ENCODE assay signal across 14 cellular contexts in the genomic region with DNA sequence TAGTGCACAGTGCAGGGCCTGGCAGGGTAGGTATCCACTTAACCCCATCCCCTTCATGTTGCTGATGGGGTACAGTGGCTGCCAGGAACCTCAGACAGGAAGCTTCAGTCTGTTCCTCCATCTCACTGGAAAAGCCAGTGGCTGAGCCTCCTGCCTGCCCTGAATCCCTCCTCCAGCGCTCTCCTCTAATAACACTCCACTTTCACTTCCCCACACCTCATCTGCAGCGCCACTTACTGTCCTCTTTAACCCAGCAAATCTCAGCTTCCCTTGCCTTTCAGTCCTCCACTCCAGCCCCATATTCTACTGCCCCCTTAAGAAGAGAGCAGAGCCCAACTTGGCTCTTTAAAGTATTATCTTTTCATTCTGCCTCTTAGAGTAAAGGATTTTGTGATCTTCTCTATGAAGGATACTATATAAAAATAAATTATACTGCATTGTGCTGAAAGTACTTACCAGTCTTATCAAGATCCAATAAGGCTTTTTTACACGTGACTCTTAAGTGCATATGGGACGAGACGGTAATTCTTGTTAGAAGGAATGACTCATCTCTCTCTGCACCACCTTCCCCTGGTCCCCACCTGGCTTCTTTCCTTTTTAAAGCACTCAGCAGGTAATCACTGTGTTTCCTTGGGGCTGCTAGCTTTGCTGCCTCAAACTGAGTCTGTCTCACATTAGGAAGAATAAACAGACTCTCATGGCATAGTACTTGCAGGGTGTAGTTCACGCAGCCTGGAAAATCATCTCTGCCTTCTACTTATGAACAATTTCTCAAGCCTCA.
A peak's percentile ranks its signal among the peaks of the same experiment; 100 is the strongest.
DNase-seq lines count a peak whose midpoint lies in the region; ATAC-seq and TF ChIP-seq lines count a peak whose summit lies in the region.
"Had no signal": no experiment of that assay in that cellular context is flagged by ENCODE, and none has a peak within 500 bp of the region (broad histone marks: within the 10 kb centered on the region; RNA-seq: fewer than 3 reads in every experiment).

No MANE protein-coding gene starts in this region.

- H3K9me3 ChIP-seq in Caco-2 (no peaks in the 10 kb centered on the region), HUES48 (ENCODE audit: control insufficient read depth, insufficient read depth, low read length) (no peaks in the 10 kb centered on the region), osteoblast (ENCODE audit: low read depth, low read length) (no peaks in the 10 kb centered on the region)
- H3K9me3 ChIP-seq: adrenal gland, heart right ventricle, uterus had no signal

- ATAC-seq in omental fat pad (ENCODE audit: low FRiP score), result no peak
- ATAC-seq: T-helper 17 cell had no signal

- no peaks in the 10 kb centered on the region for H3K27me3 Mint-ChIP-seq in Caco-2 (ENCODE audit: insufficient read depth, unreplicated experiment)

- BruUV-seq in Caco-2 (replicated peaks; lab: Mats Ljungman, UMichigan), result no TSS peak

- POLR2A ChIA-PET in Caco-2 (lab: Charles Lee), result no interaction called here

- H3K36me3 ChIP-seq in Caco-2 (ENCODE audit: control insufficient read depth, insufficient read depth, low read length) (no peaks in the 10 kb centered on the region), HUES48 (ENCODE audit: control insufficient read depth, insufficient read depth, low read length) (no peaks in the 10 kb centered on the region), osteoblast (ENCODE audit: insufficient read depth, low read length) (no peaks in the 10 kb centered on the region)
- H3K36me3 ChIP-seq: adrenal gland, heart right ventricle, uterus had no signal

- CTCF ChIA-PET in Caco-2 (lab: Charles Lee), result interaction anchor here (0.6 to 1.0 kb wide), 3 partner anchors 97 to 1001 kb away, joined by 3 to 6 read pairs (median 4); no protein-coding TSS in a partner anchor

- TF ChIP-seq CTCF in Caco-2 (IDR thresholded peaks at IDR 0.05; ENCODE audit: insufficient read depth in 1 of 2, low read depth in 1 of 2, low read length in 1 of 2, severe bottlenecking in 1 of 2, unreplicated experiment in 1 of 2) (peak in 1 of 2 experiments; percentile 25), omental fat pad (IDR thresholded peaks at IDR 0.05) (no peak), osteoblast (IDR thresholded peaks at IDR 0.05; ENCODE audit: extremely low read depth, low read depth, low read length) (no peak)

- H3K9ac ChIP-seq in HUES48 (ENCODE audit: low read depth, low read length), result no peak overlapping the region

- H3K4me3 Mint-ChIP-seq in Caco-2 (ENCODE audit: unreplicated experiment), result no peak overlapping the region
- H3K4me3 Mint-ChIP-seq: T-helper 17 cell had no signal

- no peaks in the 10 kb centered on the region for H3K27me3 ChIP-seq in Caco-2 (replicated peaks; ENCODE audit: control insufficient read depth, insufficient read depth, low read length)
- H3K27me3 ChIP-seq in HUES48 (ENCODE audit: control insufficient read depth, insufficient read depth, low read length), result no peaks in the 10 kb centered on the region
- H3K27me3 ChIP-seq in osteoblast (ENCODE audit: insufficient read depth, low read length), result no peaks in the 10 kb centered on the region
- H3K27me3 ChIP-seq: adrenal gland, heart right ventricle, uterus had no signal

- H3K9me3 Mint-ChIP-seq in Caco-2 (ENCODE audit: unreplicated experiment), result no peaks in the 10 kb centered on the region

- no peaks in the 10 kb centered on the region for H3K79me2 ChIP-seq in osteoblast (ENCODE audit: insufficient read depth, low read length)

- no peak overlapping the region for H2AFZ ChIP-seq in osteoblast (ENCODE audit: low read length)

- peaks cover 7% of the 10 kb centered on the region for H3K4me1 Mint-ChIP-seq in Caco-2 (ENCODE audit: low read depth, unreplicated experiment)

- peak overlapping the region; percentile 12 for H3K27ac Mint-ChIP-seq in Caco-2 (ENCODE audit: unreplicated experiment)
- H3K27ac Mint-ChIP-seq: T-helper 17 cell had no signal

- no peak overlapping the region for H3K4me2 ChIP-seq in osteoblast (ENCODE audit: insufficient read depth, low read length)

- H3K36me3 Mint-ChIP-seq in Caco-2 (ENCODE audit: insufficient read depth, unreplicated experiment), result no peaks in the 10 kb centered on the region

- no peaks in the 10 kb centered on the region for H4K20me1 ChIP-seq in osteoblast (ENCODE audit: insufficient read depth, low read length)

- H3K4me1 ChIP-seq in Caco-2 (no peaks in the 10 kb centered on the region), HUES48 (ENCODE audit: control insufficient read depth, insufficient read depth, low read length) (peaks cover 14% of the 10 kb centered on the region), osteoblast (ENCODE audit: insufficient read depth, low read length) (no peaks in the 10 kb centered on the region)

- DNase-seq in Caco-2 (peak in 1 of 2 experiments; percentile 31), RPMI8226 (peak; percentile 79), left kidney (ENCODE audit: low read depth, low spot score) (peak; percentile 42), omental fat pad (ENCODE audit: low spot score) (no peak), osteoblast (ENCODE audit: insufficient read length, low spot score, missing footprints) (no peak), HK-2 (ENCODE audit: unreplicated experiment) (no peak), NCI-H146 treated with DMSO at 0.1 percent for 48 hours (lab: John Stamatoyannopoulos, UW; ENCODE audit: unreplicated experiment) (no peak)
- DNase-seq: effector CD8-positive, alpha-beta T cell; heart right ventricle; NCI-H345; T-helper 17 cell; uterus had no signal

- H3K4me3 ChIP-seq in Caco-2 (ENCODE audit: low read depth, low read length) (no peak overlapping the region), HUES48 (ENCODE audit: low read depth, low read length) (no peak overlapping the region), osteoblast (ENCODE audit: insufficient read depth, low read length) (no peak overlapping the region)
- H3K4me3 ChIP-seq: adrenal gland, heart right ventricle, uterus had no signal

- H3K27ac ChIP-seq in HUES48 (ENCODE audit: low read depth, low read length) (peak overlapping the region; percentile 45), osteoblast (ENCODE audit: low read depth, low read length) (no peak overlapping the region)
- H3K27ac ChIP-seq: adrenal gland, uterus had no signal

- intact Hi-C loops in Caco-2 (cut with micrococcal nuclease; ENCODE audit: unreplicated experiment), result loop anchor here (1.0 to 5.0 kb wide), 2 partner anchors 95 to 167 kb away; no protein-coding TSS in a partner anchor

Comparison
In these comparisons a context has a peak if more than half of its experiments do, and no peak if none do; other contexts are left out.
1. DNase-seq: peak in RPMI8226 (single experiment) and left kidney (single experiment); none in omental fat pad (single experiment), osteoblast (single experiment), HK-2 (single experiment) and NCI-H146 treated with DMSO at 0.1 percent for 48 hours (single experiment).